Comparison of ENCODE assay signal across 27 cellular contexts in the genomic region with DNA sequence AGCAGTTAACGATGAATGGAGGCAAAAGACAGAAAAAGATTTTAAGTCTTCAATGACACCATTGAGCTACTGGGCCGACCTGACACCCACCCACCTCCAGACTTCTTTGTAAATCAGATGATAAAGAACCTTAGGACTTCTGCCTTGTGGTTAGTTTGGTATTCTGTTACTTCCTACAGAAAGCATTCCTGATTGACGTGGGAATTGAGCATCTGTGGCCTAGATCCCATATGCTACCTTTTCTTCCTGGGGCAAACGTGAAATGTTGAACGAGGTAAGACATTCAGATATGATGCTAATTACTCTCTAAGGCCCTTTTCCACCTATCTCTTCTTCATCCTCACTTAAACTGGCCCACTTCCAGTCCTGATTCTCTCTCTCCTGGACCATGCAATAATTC. TPM values are rescaled to one million over a fixed set of nuclear protein-coding genes. Genes with fewer than 3 reads are reported as not detected.
DNase-seq lines count a peak whose midpoint lies in the region; ATAC-seq and TF ChIP-seq lines count a peak whose summit lies in the region.
"Had no signal": no experiment of that assay in that cellular context is flagged by ENCODE, and none has a peak within 500 bp of the region (broad histone marks: within the 10 kb centered on the region; RNA-seq: fewer than 3 reads in every experiment).

No MANE protein-coding gene starts in this region.

- no peak for DNase-seq in activated naive CD4-positive, alpha-beta T cell treated with anti-CD3 and anti-CD28 coated beads, Interleukin-2, amount 10 ng/mL, durations not matched to agents 7 days and 5 days
- no peak for DNase-seq in activated naive CD4-positive, alpha-beta T cell treated with anti-CD3 and anti-CD28 coated beads for 36 hours
- DNase-seq in NCI-H226 = peak; percentile 57
- DNase-seq in fibroblast of mammary gland (ENCODE audit: low read depth) = peak; percentile 2
- no peak for DNase-seq in cerebellar cortex (ENCODE audit: low spot score)
- no peak for DNase-seq in central memory CD4-positive, alpha-beta T cell
- DNase-seq: 8988T; C1 segment of cervical spinal cord; CD4-positive, alpha-beta memory T cell; COR-L47; GDM1; H9; Karpas-422; NCI-H1092 treated with DMSO at 0.1 percent for 48 hours; NCI-H1436; NCI-H187; NCI-H2081 treated with DMSO at 0.1 percent for 48 hours; NCI-H446; NCI-H524 treated with DMSO at 0.1 percent for 48 hours; NCI-H774; SK-N-SH had no signal

- ATAC-seq in HG02610 (IDR thresholded peaks at IDR 0.05; ENCODE audit: unreplicated experiment) = no peak
- ATAC-seq: GM12878, GM23338, HepG2 had no signal

- peak overlapping the region; percentile 4 for H3K27ac Mint-ChIP-seq in activated naive CD4-positive, alpha-beta T cell treated with anti-CD3 and anti-CD28 coated beads, Interleukin-2, amount 10 ng/mL, durations not matched to agents 7 days and 5 days
- no peak overlapping the region for H3K27ac Mint-ChIP-seq in activated naive CD4-positive, alpha-beta T cell treated with anti-CD3 and anti-CD28 coated beads for 36 hours
- H3K27ac Mint-ChIP-seq: CD4-positive, alpha-beta memory T cell; GM23338; H9 had no signal

- CTCF ChIA-PET in activated naive CD4-positive, alpha-beta T cell treated with anti-CD3 and anti-CD28 coated beads, Interleukin-2, amount 10 ng/mL, durations not matched to agents 7 days and 5 days (lab: Charles Lee) = no interaction called here
- CTCF ChIA-PET in activated naive CD4-positive, alpha-beta T cell treated with anti-CD3 and anti-CD28 coated beads for 36 hours (lab: Charles Lee) = no interaction called here

- H3K27me3 Mint-ChIP-seq in activated naive CD4-positive, alpha-beta T cell treated with anti-CD3 and anti-CD28 coated beads, Interleukin-2, amount 10 ng/mL, durations not matched to agents 7 days and 5 days = peaks cover 15% of the 10 kb centered on the region
- H3K27me3 Mint-ChIP-seq in activated naive CD4-positive, alpha-beta T cell treated with anti-CD3 and anti-CD28 coated beads for 36 hours (ENCODE audit: low read depth) = no peaks in the 10 kb centered on the region

- H3K4me3 ChIP-seq in fibroblast of mammary gland (ENCODE audit: control insufficient read depth, low read depth, low read length) = no peak overlapping the region
- H3K4me3 ChIP-seq: GM12878, GM23338 had no signal

- H3K9me3 Mint-ChIP-seq in activated naive CD4-positive, alpha-beta T cell treated with anti-CD3 and anti-CD28 coated beads, Interleukin-2, amount 10 ng/mL, durations not matched to agents 7 days and 5 days = no peaks in the 10 kb centered on the region
- H3K9me3 Mint-ChIP-seq in activated naive CD4-positive, alpha-beta T cell treated with anti-CD3 and anti-CD28 coated beads for 36 hours = no peaks in the 10 kb centered on the region
- H3K9me3 Mint-ChIP-seq: GM23338, H9 had no signal

- intact Hi-C loops in activated naive CD4-positive, alpha-beta T cell treated with anti-CD3 and anti-CD28 coated beads for 36 hours (cut with micrococcal nuclease) = no loop called here

- TF ChIP-seq CTCF in fibroblast of mammary gland (conservative IDR thresholded peaks at IDR 0.05; ENCODE audit: control insufficient read depth, insufficient read depth, low read depth, low read length) = no peak

- no peaks in the 10 kb centered on the region for H3K4me1 Mint-ChIP-seq in activated naive CD4-positive, alpha-beta T cell treated with anti-CD3 and anti-CD28 coated beads, Interleukin-2, amount 10 ng/mL, durations not matched to agents 7 days and 5 days
- H3K4me1 Mint-ChIP-seq in activated naive CD4-positive, alpha-beta T cell treated with anti-CD3 and anti-CD28 coated beads for 36 hours (ENCODE audit: low read depth) = no peaks in the 10 kb centered on the region
- H3K4me1 Mint-ChIP-seq: CD4-positive, alpha-beta memory T cell had no signal

- no peaks in the 10 kb centered on the region for H3K36me3 Mint-ChIP-seq in activated naive CD4-positive, alpha-beta T cell treated with anti-CD3 and anti-CD28 coated beads, Interleukin-2, amount 10 ng/mL, durations not matched to agents 7 days and 5 days
- no peaks in the 10 kb centered on the region for H3K36me3 Mint-ChIP-seq in activated naive CD4-positive, alpha-beta T cell treated with anti-CD3 and anti-CD28 coated beads for 36 hours (ENCODE audit: low read depth)
- H3K36me3 Mint-ChIP-seq: CD4-positive, alpha-beta memory T cell had no signal

- H3K4me3 Mint-ChIP-seq in activated naive CD4-positive, alpha-beta T cell treated with anti-CD3 and anti-CD28 coated beads, Interleukin-2, amount 10 ng/mL, durations not matched to agents 7 days and 5 days = no peak overlapping the region
- no peak overlapping the region for H3K4me3 Mint-ChIP-seq in activated naive CD4-positive, alpha-beta T cell treated with anti-CD3 and anti-CD28 coated beads for 36 hours
- H3K4me3 Mint-ChIP-seq: GM23338, H9 had no signal

RNA-seq across cellular contexts. Expression of gene PRLHR, which starts 10.2 kb away (rescaled TPM):
- not detected for total RNA-seq in activated naive CD4-positive, alpha-beta T cell treated with anti-CD3 and anti-CD28 coated beads for 36 hours
- total RNA-seq: CD4-positive, alpha-beta memory T cell; Daoy; GM12878; H9; HepG2; HT1080 had no signal

Comparison
In these comparisons a context has a peak if more than half of its experiments do, and no peak if none do; other contexts are left out.
1. DNase-seq: peak in NCI-H226 (single experiment) and fibroblast of mammary gland (single experiment); none in activated naive CD4-positive, alpha-beta T cell treated with anti-CD3 and anti-CD28 coated beads, Interleukin-2, amount 10 ng/mL, durations not matched to agents 7 days and 5 days (single experiment), activated naive CD4-positive, alpha-beta T cell treated with anti-CD3 and anti-CD28 coated beads for 36 hours (single experiment), cerebellar cortex (single experiment) and central memory CD4-positive, alpha-beta T cell (single experiment).